In genomic region chr10:5551531-5552375, GRCh38 we compare ENCODE assay signal across 8 cellular contexts. TPM values are rescaled to one million over a fixed set of nuclear protein-coding genes. Genes with fewer than 3 reads are reported as not detected.
DNase-seq lines count a peak whose midpoint lies in the region; ATAC-seq and TF ChIP-seq lines count a peak whose summit lies in the region.

No MANE protein-coding gene starts in this region.

- no peak for TF ChIP-seq CTCF in Calu3 (IDR thresholded peaks at IDR 0.05; ENCODE audit: unreplicated experiment)

- H3K9me3 Mint-ChIP-seq in Calu3 (ENCODE audit: low read depth, unreplicated experiment) = no peaks in the 10 kb centered on the region
- no peaks in the 10 kb centered on the region for H3K9me3 Mint-ChIP-seq in activated naive CD8-positive, alpha-beta T cell (ENCODE audit: low read depth)

- intact Hi-C loops in Calu3 (cut with micrococcal nuclease; ENCODE audit: unreplicated experiment) = no loop called here
- intact Hi-C loops in sciatic nerve (cut with DNase I) = no loop called here

- DNase-seq in Calu3 (peak; percentile 75), MV-4-11 (lab: John Stamatoyannopoulos, UW) (peak; percentile 87), sciatic nerve (ENCODE audit: low spot score) (peak; percentile 43), nucleus accumbens (lab: John Stamatoyannopoulos, UW) (no peak), NCI-H446 (lab: John Stamatoyannopoulos, UW) (no peak)

- peaks cover 12% of the 10 kb centered on the region for H3K36me3 Mint-ChIP-seq in Calu3 (ENCODE audit: insufficient read depth, unreplicated experiment)
- H3K36me3 Mint-ChIP-seq in activated naive CD8-positive, alpha-beta T cell = no peaks in the 10 kb centered on the region

- no TSS peak for BruUV-seq in Calu3 (replicated peaks; lab: Mats Ljungman, UMichigan)

- H3K4me3 Mint-ChIP-seq in Calu3 (ENCODE audit: low read depth, unreplicated experiment) = peak overlapping the region; percentile 33
- H3K4me3 Mint-ChIP-seq in activated naive CD8-positive, alpha-beta T cell = peak overlapping the region; percentile 60

- CTCF ChIA-PET in Calu3 (lab: Charles Lee) = interaction anchor here (0.8 to 1.4 kb wide), 3 partner anchors 16 to 58 kb away, joined by 3 read pairs; no protein-coding TSS in a partner anchor

- peaks cover 12% of the 10 kb centered on the region for H3K4me1 Mint-ChIP-seq in Calu3 (ENCODE audit: low read depth, unreplicated experiment)
- H3K4me1 Mint-ChIP-seq in activated naive CD8-positive, alpha-beta T cell (ENCODE audit: low read depth) = peaks cover 30% of the 10 kb centered on the region

- H3K27me3 Mint-ChIP-seq in Calu3 (ENCODE audit: unreplicated experiment) = no peaks in the 10 kb centered on the region
- H3K27me3 Mint-ChIP-seq in activated naive CD8-positive, alpha-beta T cell = no peaks in the 10 kb centered on the region

- ATAC-seq in sciatic nerve (no peak), HG03565 (IDR thresholded peaks at IDR 0.05; ENCODE audit: unreplicated experiment) (no peak), GM19351 (IDR thresholded peaks at IDR 0.05; ENCODE audit: unreplicated experiment) (no peak)

- H3K27ac Mint-ChIP-seq in Calu3 (ENCODE audit: unreplicated experiment) = peak overlapping the region; percentile 89
- no peak overlapping the region for H3K27ac Mint-ChIP-seq in activated naive CD8-positive, alpha-beta T cell

RNA-seq across cellular contexts. Expression of gene CALML3, which starts 27.0 kb away (rescaled TPM):
- total RNA-seq in Calu3 (2022) = not detected in 2 replicates
- total RNA-seq in sciatic nerve = not detected

RNA-seq across cellular contexts. Expression of gene CALML5, which starts 52.4 kb away (rescaled TPM):
- total RNA-seq in Calu3 (2022) (not detected in 2 replicates), sciatic nerve (not detected)

Comparison
In these comparisons a context has a peak if more than half of its experiments do, and no peak if none do; other contexts are left out.
1. DNase-seq: peak in Calu3 (single experiment), MV-4-11 (single experiment) and sciatic nerve (single experiment); none in nucleus accumbens (0 of 56) and NCI-H446 (0 of 2).